Comparison of ENCODE assay signal across 20 cellular contexts in the genomic region with DNA sequence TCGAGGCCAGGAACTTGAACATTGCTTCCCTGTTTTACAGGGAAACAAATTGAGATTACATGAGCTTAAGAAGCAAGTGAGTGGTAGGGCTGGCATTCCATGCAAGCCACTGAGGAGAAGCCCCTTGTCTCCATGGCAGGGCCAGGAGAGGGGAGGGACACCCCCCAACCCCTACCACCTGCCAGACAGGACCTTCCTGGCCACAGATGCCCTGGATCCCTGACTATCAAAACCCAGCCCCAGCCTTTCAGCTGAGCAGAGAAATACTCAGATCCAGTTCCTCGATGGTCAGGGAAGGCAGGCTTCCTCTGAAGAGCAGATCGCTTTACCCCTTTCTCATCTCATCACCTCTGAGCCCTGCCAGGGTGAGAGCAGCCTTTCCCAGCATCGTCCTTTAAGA. TPM values are rescaled to one million over a fixed set of nuclear protein-coding genes. Genes with fewer than 3 reads are reported as not detected.
"Had no signal": no experiment of that assay in that cellular context is flagged by ENCODE, and none has a peak within 500 bp of the region (broad histone marks: within the 10 kb centered on the region; RNA-seq: fewer than 3 reads in every experiment).

No MANE protein-coding gene starts in this region.

- H3K36me3 ChIP-seq: colonic mucosa had no signal

- H3K4me1 ChIP-seq: colonic mucosa had no signal

- H3K9me3 ChIP-seq: colonic mucosa, tibial nerve had no signal

- H3K27ac ChIP-seq: colonic mucosa, tibial nerve had no signal

- H3K36me3 Mint-ChIP-seq: brain; mesothelial cell of epicardium; natural killer cell treated with Interleukin-12 subunit alpha and Interleukin-12 subunit beta and Interleukin-15 and Interleukin-18, amount 100 ng/mL, for 72 hours had no signal

- H3K4me3 ChIP-seq: colonic mucosa, lung, tibial nerve had no signal

- H3K27me3 ChIP-seq: colonic mucosa, tibial nerve had no signal

- DNase-seq: activated CD4-positive, alpha-beta T cell treated with anti-CD3 and anti-CD28 coated beads, Interleukin-2, amount 10 ng/mL, durations not matched to agents 7 days and 5 days; anterior cingulate cortex; colonic mucosa; erythroblast; foreskin melanocyte; glutamatergic neuron; hippocampal formation; stimulated activated CD4-positive, alpha-beta T cell treated with anti-CD3 and anti-CD28 coated beads, Interleukin-2, amount 100 ng/mL, for 24 hours; stimulated activated naive CD4-positive, alpha-beta T cell treated with Interleukin-2 at 50 U/mL for 16 hours had no signal

- H3K27me3 Mint-ChIP-seq: activated CD4-positive, alpha-beta T cell treated with anti-CD3 and anti-CD28 coated beads, Interleukin-2, amount 10 ng/mL, durations not matched to agents 7 days and 5 days; brain; central memory CD8-positive, alpha-beta T cell; natural killer cell treated with Interleukin-12 subunit alpha and Interleukin-12 subunit beta and Interleukin-15 and Interleukin-18, amount 100 ng/mL, for 72 hours had no signal

- H3K4me3 Mint-ChIP-seq: activated CD4-positive, alpha-beta T cell treated with anti-CD3 and anti-CD28 coated beads, Interleukin-2, amount 10 ng/mL, durations not matched to agents 7 days and 5 days; activated T-helper 1 cell treated with anti-CD3 and anti-CD28 coated beads, Interleukin-12 subunit alpha, Interleukin-12 subunit beta, Interleukin-2, Interleukin-4 antibody, amounts not matched to agents 30 ng/mL and 10 ng/mL and 1 ng/mL, durations not matched to agents 14 hours and 24 hours and 36 hours; brain; central memory CD8-positive, alpha-beta T cell; mesothelial cell of epicardium; natural killer cell treated with Interleukin-12 subunit alpha and Interleukin-12 subunit beta and Interleukin-15 and Interleukin-18, amount 100 ng/mL, for 72 hours had no signal

- ATAC-seq: activated CD4-positive, CD25-positive, alpha-beta regulatory T cell treated with anti-CD3 and anti-CD28 coated beads, Interleukin-2, amount 50 U/mL, for 24 hours; natural killer cell treated with Interleukin-12 subunit alpha and Interleukin-12 subunit beta and Interleukin-15 and Interleukin-18, amount 100 ng/mL, for 72 hours had no signal

- H3K27ac Mint-ChIP-seq: activated CD4-positive, alpha-beta T cell treated with anti-CD3 and anti-CD28 coated beads, Interleukin-2, amount 10 ng/mL, durations not matched to agents 7 days and 5 days; activated T-helper 1 cell treated with anti-CD3 and anti-CD28 coated beads, Interleukin-12 subunit alpha, Interleukin-12 subunit beta, Interleukin-2, Interleukin-4 antibody, amounts not matched to agents 30 ng/mL and 10 ng/mL and 1 ng/mL, durations not matched to agents 14 hours and 24 hours and 36 hours; mesothelial cell of epicardium; natural killer cell treated with Interleukin-12 subunit alpha and Interleukin-12 subunit beta and Interleukin-15 and Interleukin-18, amount 100 ng/mL, for 72 hours had no signal

RNA-seq across cellular contexts. Expression of a gene that starts 53.8 kb away (rescaled TPM):
- total RNA-seq: activated CD4-positive, alpha-beta T cell treated with anti-CD3 and anti-CD28 coated beads, Interleukin-2, amount 10 ng/mL, durations not matched to agents 7 days and 5 days; activated T-helper 1 cell treated with anti-CD3 and anti-CD28 coated beads, Interleukin-12 subunit alpha, Interleukin-12 subunit beta, Interleukin-2, Interleukin-4 antibody, amounts not matched to agents 30 ng/mL and 10 ng/mL and 1 ng/mL, durations not matched to agents 14 hours and 24 hours and 36 hours; mesothelial cell of epicardium; natural killer cell treated with Interleukin-12 subunit alpha and Interleukin-12 subunit beta and Interleukin-15 and Interleukin-18, amount 100 ng/mL, for 72 hours; renal cortical epithelial cell; subcutaneous adipose tissue; T-helper 1 cell treated with Interleukin-12 subunit alpha and Interleukin-12 subunit beta and Interleukin-4 antibody, amounts not matched to agents 30 ng/mL and 1 ng/mL, for 36 hours; tibial nerve had no signal
